In the genomic region with DNA sequence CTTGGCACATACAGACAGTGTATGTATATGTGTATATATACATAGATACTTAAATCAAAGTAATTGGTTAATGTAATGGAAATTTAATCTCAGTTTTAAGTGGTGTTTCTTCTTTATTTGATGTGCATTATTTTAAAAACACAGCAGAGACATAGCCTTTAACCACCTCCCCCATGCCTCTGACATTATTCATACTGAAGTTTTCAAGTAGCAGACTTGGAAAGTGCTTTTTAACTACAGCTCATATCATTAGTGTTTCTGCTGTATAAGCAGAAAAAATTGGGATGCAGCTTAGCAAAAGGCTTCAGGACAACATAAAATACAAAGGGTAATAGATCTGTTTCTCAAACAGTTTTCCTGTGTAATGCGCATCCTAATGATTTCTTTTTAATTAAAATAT, we compare ENCODE assay signal across 13 cellular contexts. TPM values are rescaled to one million over a fixed set of nuclear protein-coding genes. Genes with fewer than 3 reads are reported as not detected.
DNase-seq lines count a peak whose midpoint lies in the region; ATAC-seq and TF ChIP-seq lines count a peak whose summit lies in the region.
"Had no signal": no experiment of that assay in that cellular context is flagged by ENCODE, and none has a peak within 500 bp of the region (broad histone marks: within the 10 kb centered on the region; RNA-seq: fewer than 3 reads in every experiment).

No MANE protein-coding gene starts in this region.

- H3K27me3 Mint-ChIP-seq in activated T-helper 2 cell treated with anti-CD3 and anti-CD28 coated beads, Interferon-gamma antibody, Interleukin-2, Interleukin-4, amounts not matched to agents 10 μg/mL and 5 μg/mL and 100 μg/mL, durations not matched to agents 14 hours and 24 hours and 36 hours (ENCODE audit: low read depth), result no peaks in the 10 kb centered on the region

- in situ Hi-C loops in transverse colon (cut with MboI; ENCODE audit: low pct_ligation_motif_present in 1 of 4, low pct_unique_long_range_greater_than_20kb in 1 of 4, low sequenced_read_pairs in 3 of 4), result no loop called here

- H3K36me3 Mint-ChIP-seq in activated T-helper 2 cell treated with anti-CD3 and anti-CD28 coated beads, Interferon-gamma antibody, Interleukin-2, Interleukin-4, amounts not matched to agents 10 μg/mL and 5 μg/mL and 100 μg/mL, durations not matched to agents 14 hours and 24 hours and 36 hours (ENCODE audit: low read depth), result peaks cover 26% of the 10 kb centered on the region

- no peak overlapping the region for H3K27ac ChIP-seq in transverse colon
- H3K27ac ChIP-seq: cardiac muscle cell had no signal

- H3K9me3 ChIP-seq in transverse colon, result no peaks in the 10 kb centered on the region

- peaks cover 65% of the 10 kb centered on the region for H3K4me1 Mint-ChIP-seq in activated T-helper 2 cell treated with anti-CD3 and anti-CD28 coated beads, Interferon-gamma antibody, Interleukin-2, Interleukin-4, amounts not matched to agents 10 μg/mL and 5 μg/mL and 100 μg/mL, durations not matched to agents 14 hours and 24 hours and 36 hours (ENCODE audit: low read depth)

- H3K27ac Mint-ChIP-seq in activated T-helper 2 cell treated with anti-CD3 and anti-CD28 coated beads, Interferon-gamma antibody, Interleukin-2, Interleukin-4, amounts not matched to agents 10 μg/mL and 5 μg/mL and 100 μg/mL, durations not matched to agents 14 hours and 24 hours and 36 hours, result peak overlapping the region; percentile 99

- ATAC-seq in GM18858 (IDR thresholded peaks at IDR 0.05; ENCODE audit: unreplicated experiment) (peak; percentile 14), HG03095 (IDR thresholded peaks at IDR 0.05; ENCODE audit: unreplicated experiment) (no peak)

- H3K9me3 Mint-ChIP-seq in activated T-helper 2 cell treated with anti-CD3 and anti-CD28 coated beads, Interferon-gamma antibody, Interleukin-2, Interleukin-4, amounts not matched to agents 10 μg/mL and 5 μg/mL and 100 μg/mL, durations not matched to agents 14 hours and 24 hours and 36 hours, result peaks cover 21% of the 10 kb centered on the region

- H3K27me3 ChIP-seq in transverse colon, result no peaks in the 10 kb centered on the region
- H3K27me3 ChIP-seq: cardiac muscle cell had no signal

- H3K4me3 ChIP-seq in transverse colon, result no peak overlapping the region
- H3K4me3 ChIP-seq: cardiac muscle cell had no signal

- no peak overlapping the region for H3K4me3 Mint-ChIP-seq in activated T-helper 2 cell treated with anti-CD3 and anti-CD28 coated beads, Interferon-gamma antibody, Interleukin-2, Interleukin-4, amounts not matched to agents 10 μg/mL and 5 μg/mL and 100 μg/mL, durations not matched to agents 14 hours and 24 hours and 36 hours (ENCODE audit: low read depth)

- peak; percentile 45 for DNase-seq in AG20443 (ENCODE audit: low spot score)
- no peak for DNase-seq in activated T-helper 2 cell treated with anti-CD3 and anti-CD28 coated beads, Interferon-gamma antibody, Interleukin-2, Interleukin-4, amounts not matched to agents 10 μg/mL and 5 μg/mL and 100 μg/mL, durations not matched to agents 14 hours and 24 hours and 36 hours (ENCODE audit: low spot score)
- DNase-seq in iris pigment epithelial cell (ENCODE audit: low read depth), result peak; percentile 66
- DNase-seq in NCI-H345 treated with DMSO at 0.1 percent for 48 hours (lab: John Stamatoyannopoulos, UW; ENCODE audit: unreplicated experiment), result no peak
- DNase-seq in transverse colon, result no peak
- no peak for DNase-seq in NCI-H774 (lab: John Stamatoyannopoulos, UW)
- DNase-seq: activated CD4-positive, alpha-beta T cell treated with anti-CD3 and anti-CD28 coated beads, Interleukin-2, amount 50 U/mL, for 48 hours; mesendoderm; NCI-H2227 treated with DMSO at 0.1 percent for 48 hours; SHP77 treated with DMSO at 0.1 percent for 48 hours had no signal

- 78 to 95% methylated on average over 1 of the region's 1 CpG for WGBS in transverse colon (ENCODE audit: low coverage in 1 of 2), 2 donors

- no peak for TF ChIP-seq CTCF in transverse colon (IDR thresholded peaks at IDR 0.05)

- H3K36me3 ChIP-seq in transverse colon, result no peaks in the 10 kb centered on the region
- H3K36me3 ChIP-seq: cardiac muscle cell had no signal

- intact Hi-C loops in activated T-helper 2 cell treated with anti-CD3 and anti-CD28 coated beads, Interferon-gamma antibody, Interleukin-2, Interleukin-4, amounts not matched to agents 10 μg/mL and 5 μg/mL and 100 μg/mL, durations not matched to agents 14 hours and 24 hours and 36 hours (cut with micrococcal nuclease), result loop anchor here (2.0 kb wide), 2 partner anchors 35 to 111 kb away; no protein-coding TSS in a partner anchor
- intact Hi-C loops in transverse colon (cut with DNase I; ENCODE audit: low total_unique reads), result no loop called here

- peaks cover 0 to 3% (median 0%) of the 10 kb centered on the region in 4 donors for H3K4me1 ChIP-seq in transverse colon

- no peak for TF ChIP-seq POLR2A in transverse colon (IDR thresholded peaks at IDR 0.05)

- TF ChIP-seq EP300 in transverse colon (IDR thresholded peaks at IDR 0.05; ENCODE audit: low read depth), result no peak

RNA-seq across cellular contexts. Expression of a gene that starts 52.1 kb away (rescaled TPM):
- 7.4 and 7.7 TPM in 2 replicates for total RNA-seq in activated T-helper 2 cell treated with anti-CD3 and anti-CD28 coated beads, Interferon-gamma antibody, Interleukin-2, Interleukin-4, amounts not matched to agents 10 μg/mL and 5 μg/mL and 100 μg/mL, durations not matched to agents 14 hours and 24 hours and 36 hours
- total RNA-seq in transverse colon, result 1 to 10 TPM in 3 of 4 donors, under 1 TPM in 1; 0.75 to 8.8 (median 3.0) TPM

Comparison
In these comparisons a context has a peak if more than half of its experiments do, and no peak if none do; other contexts are left out.
1. DNase-seq: peak in AG20443 (single experiment) and iris pigment epithelial cell (single experiment); none in activated T-helper 2 cell treated with anti-CD3 and anti-CD28 coated beads, Interferon-gamma antibody, Interleukin-2, Interleukin-4, amounts not matched to agents 10 μg/mL and 5 μg/mL and 100 μg/mL, durations not matched to agents 14 hours and 24 hours and 36 hours (single experiment), NCI-H345 treated with DMSO at 0.1 percent for 48 hours (single experiment), transverse colon (single experiment) and NCI-H774 (single experiment).